15 cellular contexts compared by ENCODE assay signal in genomic region chr6:14655201-14655988, GRCh38.
DNase-seq lines count a peak whose midpoint lies in the region; TF ChIP-seq lines count a peak whose summit lies in the region.
"Had no signal": no experiment of that assay in that cellular context is flagged by ENCODE, and none has a peak within 500 bp of the region (broad histone marks: within the 10 kb centered on the region; RNA-seq: fewer than 3 reads in every experiment).

No MANE protein-coding gene starts in this region.

- H3K36me3 ChIP-seq in OCI-LY7 (ENCODE audit: insufficient read depth, low read length) = no peaks in the 10 kb centered on the region
- H3K36me3 ChIP-seq in fibroblast of lung (ENCODE audit: control insufficient read depth, insufficient read depth, low read length) = no peaks in the 10 kb centered on the region
- no peaks in the 10 kb centered on the region for H3K36me3 ChIP-seq in subcutaneous abdominal adipose tissue (ENCODE audit: control insufficient read depth in 5 of 5, insufficient read depth in 5 of 5, low read length in 5 of 5)
- no peaks in the 10 kb centered on the region for H3K36me3 ChIP-seq in vagina
- H3K36me3 ChIP-seq: esophagus squamous epithelium, HAP-1, ovary had no signal

- BruUV-seq in OCI-LY7 (replicated peaks; lab: Mats Ljungman, UMichigan) = no TSS peak

- no peaks in the 10 kb centered on the region for H3K36me3 Mint-ChIP-seq in activated naive CD4-positive, alpha-beta T cell treated with anti-CD3 and anti-CD28 coated beads, Interleukin-2, amount 50 U/mL, for 24 hours
- no peaks in the 10 kb centered on the region for H3K36me3 Mint-ChIP-seq in nephron progenitor cell (ENCODE audit: low read depth)

- H3K4me1 ChIP-seq in OCI-LY7 (ENCODE audit: insufficient read depth, low read length, poor library complexity, severe bottlenecking) = peaks cover 46% of the 10 kb centered on the region
- H3K4me1 ChIP-seq in fibroblast of lung (ENCODE audit: control insufficient read depth, extremely low read depth, insufficient read depth, low read length) = peaks cover 5% of the 10 kb centered on the region
- H3K4me1 ChIP-seq in subcutaneous abdominal adipose tissue (ENCODE audit: control insufficient read depth in 5 of 5, insufficient read depth in 5 of 5, low read length in 5 of 5) = peaks cover 2 to 27% (median 13%) of the 10 kb centered on the region in 5 donors
- no peaks in the 10 kb centered on the region for H3K4me1 ChIP-seq in vagina
- H3K4me1 ChIP-seq: HAP-1 had no signal

- intact Hi-C loops in OCI-LY7 (cut with micrococcal nuclease; ENCODE audit: unreplicated experiment) (no loop called here), vagina (cut with DNase I) (no loop called here)

- no peak overlapping the region for H3K9ac ChIP-seq in fibroblast of lung (ENCODE audit: insufficient read depth, low read length)
- H3K9ac ChIP-seq in subcutaneous abdominal adipose tissue (ENCODE audit: low read length in 5 of 5) = peak overlapping the region in 1 of 5 donors; percentile 13
- H3K9ac ChIP-seq: SK-N-SH had no signal

- H4K20me1 ChIP-seq in OCI-LY7 (ENCODE audit: insufficient read depth, low read length) (no peaks in the 10 kb centered on the region), fibroblast of lung (ENCODE audit: control insufficient read depth, extremely low read depth, insufficient read depth, low read length) (no peaks in the 10 kb centered on the region)

- peak overlapping the region; percentile 22; the same call in 1 of the 2 replicates for H2AFZ ChIP-seq in OCI-LY7 (ENCODE audit: low read length)
- peak overlapping the region; percentile 8 for H2AFZ ChIP-seq in fibroblast of lung (ENCODE audit: low read length)

- H3K27ac Mint-ChIP-seq in activated naive CD4-positive, alpha-beta T cell treated with anti-CD3 and anti-CD28 coated beads, Interleukin-2, amount 50 U/mL, for 24 hours = peak overlapping the region; percentile 30
- H3K27ac Mint-ChIP-seq in nephron progenitor cell = no peak overlapping the region

- H3K9me3 ChIP-seq in OCI-LY7 (ENCODE audit: low read length) (no peaks in the 10 kb centered on the region), fibroblast of lung (ENCODE audit: control insufficient read depth, insufficient read depth, low read depth, low read length) (no peaks in the 10 kb centered on the region), subcutaneous abdominal adipose tissue (ENCODE audit: control insufficient read depth in 5 of 5, low read length in 5 of 5) (no peaks in the 10 kb centered on the region), vagina (no peaks in the 10 kb centered on the region)
- H3K9me3 ChIP-seq: esophagus squamous epithelium, HAP-1, ovary, SK-N-SH had no signal

- H3K79me2 ChIP-seq in OCI-LY7 (ENCODE audit: insufficient read depth, low read depth, low read length) (no peaks in the 10 kb centered on the region), fibroblast of lung (ENCODE audit: control insufficient read depth, insufficient read depth, low read length) (no peaks in the 10 kb centered on the region)

- no peaks in the 10 kb centered on the region for H3K9me2 ChIP-seq in OCI-LY7 (ENCODE audit: insufficient read depth, low read length)
- H3K9me2 ChIP-seq: SK-N-SH had no signal

- TF ChIP-seq POLR2A in vagina (IDR thresholded peaks at IDR 0.05) = no peak

- H3K9me3 Mint-ChIP-seq in activated naive CD4-positive, alpha-beta T cell treated with anti-CD3 and anti-CD28 coated beads, Interleukin-2, amount 50 U/mL, for 24 hours = no peaks in the 10 kb centered on the region
- H3K9me3 Mint-ChIP-seq in nephron progenitor cell = no peaks in the 10 kb centered on the region

- DNase-seq in activated naive CD4-positive, alpha-beta T cell (lab: John Stamatoyannopoulos, UW) = no peak
- DNase-seq in OCI-LY7 (ENCODE audit: low spot score) (no peak), fibroblast of lung (ENCODE audit: low read depth in 2 of 2) (peak in 1 of 2 donors; percentile 53), nephron progenitor cell (no peak), NCI-H1092 (lab: John Stamatoyannopoulos, UW) (no peak), vagina (ENCODE audit: extremely low spot score in 2 of 2) (no peak)
- DNase-seq: activated CD4-positive, alpha-beta T cell treated with anti-CD3 and anti-CD28 coated beads, Interleukin-2, amount 50 U/mL, for 1 hour; esophagus squamous epithelium; NCI-H1105; ovary; SK-N-SH; stimulated activated CD4-positive, alpha-beta T cell treated with anti-CD3 and anti-CD28 coated beads, Interleukin-15, amount 100 ng/mL, for 24 hours had no signal

- TF ChIP-seq CTCF in OCI-LY7 (conservative IDR thresholded peaks at IDR 0.05; ENCODE audit: low read length) = no peak
- TF ChIP-seq CTCF in fibroblast of lung (conservative IDR thresholded peaks at IDR 0.05 in 1 of 2, IDR thresholded peaks at IDR 0.05 in 1 of 2; ENCODE audit: low read depth in 1 of 2, low read length in 2 of 2) = no peak
- TF ChIP-seq CTCF in nephron progenitor cell (IDR thresholded peaks at IDR 0.05) = no peak
- no peak for TF ChIP-seq CTCF in vagina (IDR thresholded peaks at IDR 0.05)

- H3K27me3 ChIP-seq in fibroblast of lung (ENCODE audit: control insufficient read depth, insufficient read depth, low read length) = no peaks in the 10 kb centered on the region
- no peaks in the 10 kb centered on the region for H3K27me3 ChIP-seq in subcutaneous abdominal adipose tissue (ENCODE audit: control insufficient read depth in 5 of 5, insufficient read depth in 4 of 5, low read length in 5 of 5)
- H3K27me3 ChIP-seq in vagina = no peaks in the 10 kb centered on the region
- H3K27me3 ChIP-seq: esophagus squamous epithelium, ovary had no signal

- H3K4me3 Mint-ChIP-seq in activated naive CD4-positive, alpha-beta T cell treated with anti-CD3 and anti-CD28 coated beads, Interleukin-2, amount 50 U/mL, for 24 hours = no peak overlapping the region
- no peak overlapping the region for H3K4me3 Mint-ChIP-seq in nephron progenitor cell

- no peaks in the 10 kb centered on the region for H3K27me3 Mint-ChIP-seq in activated naive CD4-positive, alpha-beta T cell treated with anti-CD3 and anti-CD28 coated beads, Interleukin-2, amount 50 U/mL, for 24 hours
- H3K27me3 Mint-ChIP-seq in nephron progenitor cell (ENCODE audit: low read depth, poor library complexity) = peaks cover 10% of the 10 kb centered on the region

- H3K4me3 ChIP-seq in OCI-LY7 (ENCODE audit: low read depth, low read length, poor library complexity, severe bottlenecking) (peak overlapping the region; percentile 28), fibroblast of lung (replicated peaks in 1 of 4; ENCODE audit: control extremely low read depth in 1 of 4, insufficient read depth in 1 of 4, low read depth in 3 of 4, low read length in 4 of 4) (no peak overlapping the region), subcutaneous abdominal adipose tissue (ENCODE audit: low read depth in 1 of 5, low read length in 5 of 5) (peak overlapping the region in 4 of 5 donors; percentile 19 to 42 (median 34)), vagina (no peak overlapping the region)
- H3K4me3 ChIP-seq: esophagus squamous epithelium, HAP-1, ovary had no signal

- H3K4me2 ChIP-seq in OCI-LY7 (ENCODE audit: low read length) (peak overlapping the region; percentile 56), fibroblast of lung (ENCODE audit: extremely low read depth, insufficient read depth, low read length) (no peak overlapping the region)
- H3K4me2 ChIP-seq: SK-N-SH had no signal

- CTCF ChIA-PET in OCI-LY7 (lab: Charles Lee; ENCODE audit: unreplicated experiment) = no interaction called here

- POLR2A ChIA-PET in OCI-LY7 (lab: Charles Lee) = interaction anchor here (0.5 to 2.0 kb wide), 4 partner anchors 10 to 651 kb away, joined by 3 to 8 read pairs (median 4); no protein-coding TSS in a partner anchor

- peaks cover 44% of the 10 kb centered on the region for H3K4me1 Mint-ChIP-seq in activated naive CD4-positive, alpha-beta T cell treated with anti-CD3 and anti-CD28 coated beads, Interleukin-2, amount 50 U/mL, for 24 hours
- peaks cover 6% of the 10 kb centered on the region for H3K4me1 Mint-ChIP-seq in nephron progenitor cell

- H3K27ac ChIP-seq in OCI-LY7 (ENCODE audit: low read depth, low read length, poor library complexity, severe bottlenecking) (peak overlapping the region; percentile 14), fibroblast of lung (ENCODE audit: insufficient read depth, low read length) (no peak overlapping the region), subcutaneous abdominal adipose tissue (ENCODE audit: low read depth, low read length) (no peak overlapping the region), vagina (no peak overlapping the region)

Comparison
In these comparisons a context has a peak if more than half of its experiments do, and no peak if none do; other contexts are left out.
1. H3K4me3 ChIP-seq: peak in OCI-LY7 (single experiment) and subcutaneous abdominal adipose tissue (4 of 5); none in fibroblast of lung (0 of 4) and vagina (0 of 2).